In the genomic region with DNA sequence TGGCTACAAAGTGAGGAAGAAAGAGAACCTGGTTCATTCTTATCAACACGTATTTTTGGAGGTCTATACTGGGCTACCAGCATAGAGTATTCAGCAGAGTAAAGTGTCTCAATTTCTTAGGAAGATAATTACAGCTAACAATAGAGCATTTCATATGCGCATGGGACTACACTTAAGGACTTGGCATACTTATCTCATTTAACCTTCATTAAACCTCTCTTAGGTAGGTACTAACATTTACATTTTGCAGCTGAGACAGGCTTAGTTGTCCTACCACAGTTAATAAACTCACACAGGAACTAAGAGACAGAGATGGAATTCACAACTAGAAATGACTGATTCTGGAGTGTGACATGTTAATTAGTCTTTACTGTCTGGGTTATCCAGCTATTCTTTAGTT, we compare ENCODE assay signal across 18 cellular contexts.
"Had no signal": no experiment of that assay in that cellular context is flagged by ENCODE, and none has a peak within 500 bp of the region (broad histone marks: within the 10 kb centered on the region; RNA-seq: fewer than 3 reads in every experiment).

No MANE protein-coding gene starts in this region.

- ATAC-seq: lower lobe of right lung, psoas muscle, sciatic nerve had no signal

- H3K9me3 Mint-ChIP-seq: endodermal cell; naive B cell; stimulated activated naive CD8-positive, alpha-beta T cell treated with anti-CD3 and anti-CD28 coated beads, Interleukin-15, Interleukin-2, amounts not matched to agents 100 ng/mL and 50 ng/mL, for 24 hours had no signal

- H3K27me3 Mint-ChIP-seq: naive B cell; stimulated activated naive CD8-positive, alpha-beta T cell treated with anti-CD3 and anti-CD28 coated beads, Interleukin-15, Interleukin-2, amounts not matched to agents 100 ng/mL and 50 ng/mL, for 24 hours had no signal

- DNase-seq: activated CD4-positive, alpha-beta T cell treated with anti-CD3 and anti-CD28 coated beads for 4 hours; activated CD8-positive, alpha-beta memory T cell treated with anti-CD3 and anti-CD28 coated beads for 24 hours; activated naive CD4-positive, alpha-beta T cell treated with anti-CD3 and anti-CD28 coated beads, Interleukin-2, amount 50 U/mL, for 16 hours; amygdala; brain microvascular endothelial cell; endodermal cell; erythroblast; hippocampal formation; lower lobe of right lung; naive B cell; occipital lobe; psoas muscle; spleen; stimulated activated CD4-positive, alpha-beta T cell treated with anti-CD3 and anti-CD28 coated beads, Interleukin-2, amount 100 ng/mL, for 24 hours; T-helper 9 cell had no signal

- H3K4me3 Mint-ChIP-seq: endodermal cell; naive B cell; stimulated activated naive CD8-positive, alpha-beta T cell treated with anti-CD3 and anti-CD28 coated beads, Interleukin-15, Interleukin-2, amounts not matched to agents 100 ng/mL and 50 ng/mL, for 24 hours had no signal

- H3K27ac ChIP-seq: brain microvascular endothelial cell, lower lobe of right lung, psoas muscle, spleen, thoracic aorta had no signal

- H3K9me3 ChIP-seq: lower lobe of right lung, psoas muscle, spleen, thoracic aorta had no signal

- H3K4me3 ChIP-seq: lower lobe of right lung, psoas muscle, spleen, thoracic aorta had no signal

- H3K27ac Mint-ChIP-seq: stimulated activated naive CD8-positive, alpha-beta T cell treated with anti-CD3 and anti-CD28 coated beads, Interleukin-15, Interleukin-2, amounts not matched to agents 100 ng/mL and 50 ng/mL, for 24 hours had no signal

- H3K27me3 ChIP-seq: brain microvascular endothelial cell, spleen had no signal
